1 cellular context compared by ENCODE assay signal in genomic region chrY:19146296-19146695, GRCh38.
TF ChIP-seq lines count a peak whose summit lies in the region.

No MANE protein-coding gene starts in this region.

TF ChIP-seq in GM23338, 12 proteins besides CTCF, POLR2A, EP300 and RAD21:
- TF ChIP-seq ZNF462 (CRISPR knock-in tag; IDR thresholded peaks at IDR 0.05) (peak; percentile 44; the same call in 1 of the 2 replicates), STAT1 (IDR thresholded peaks at IDR 0.05; ENCODE audit: unreplicated experiment) (no peak)
TF ChIP-seq in GM23338: peak in this region for 1.
